ENCODE assay signal across 11 cellular contexts in genomic region chr22:24107668-24108067, GRCh38.
A peak's percentile ranks its signal among the peaks of the same experiment; 100 is the strongest.
DNase-seq lines count a peak whose midpoint lies in the region; ATAC-seq and TF ChIP-seq lines count a peak whose summit lies in the region.
"Had no signal": no experiment of that assay in that cellular context is flagged by ENCODE, and none has a peak within 500 bp of the region (broad histone marks: within the 10 kb centered on the region; RNA-seq: fewer than 3 reads in every experiment).

No MANE protein-coding gene starts in this region.

- H3K4me3 Mint-ChIP-seq in activated CD8-positive, alpha-beta memory T cell treated with anti-CD3 and anti-CD28 coated beads, Interleukin-2, amount 10 ng/mL, durations not matched to agents 7 days and 5 days, result no peak overlapping the region
- H3K4me3 Mint-ChIP-seq: activated CD4-positive, alpha-beta T cell treated with anti-CD3 and anti-CD28 coated beads for 36 hours; B cell had no signal

- TF ChIP-seq POLR2A in lower leg skin (IDR thresholded peaks at IDR 0.05) (no peak), tibial nerve (IDR thresholded peaks at IDR 0.05) (no peak)

- WGBS in lower leg skin, 2 donors, result 19 to 37% methylated on average over 7 of the region's 7 CpGs
- 40 to 68% methylated on average over 7 of the region's 7 CpGs for WGBS in tibial nerve, 2 donors

- peaks cover 45% of the 10 kb centered on the region for H3K4me1 Mint-ChIP-seq in activated CD8-positive, alpha-beta memory T cell treated with anti-CD3 and anti-CD28 coated beads, Interleukin-2, amount 10 ng/mL, durations not matched to agents 7 days and 5 days
- H3K4me1 Mint-ChIP-seq: B cell had no signal

- ATAC-seq in activated CD8-positive, alpha-beta memory T cell treated with anti-CD3 and anti-CD28 coated beads, Interleukin-2, amount 10 ng/mL, durations not matched to agents 7 days and 5 days, result no peak
- ATAC-seq in HG03108 (IDR thresholded peaks at IDR 0.05; ENCODE audit: unreplicated experiment) (no peak), HG03520 (IDR thresholded peaks at IDR 0.05; ENCODE audit: unreplicated experiment) (no peak)

- H3K27me3 Mint-ChIP-seq in activated CD8-positive, alpha-beta memory T cell treated with anti-CD3 and anti-CD28 coated beads, Interleukin-2, amount 10 ng/mL, durations not matched to agents 7 days and 5 days, result no peaks in the 10 kb centered on the region
- H3K27me3 Mint-ChIP-seq: activated CD4-positive, alpha-beta T cell treated with anti-CD3 and anti-CD28 coated beads for 36 hours; B cell had no signal

- no peaks in the 10 kb centered on the region for H3K9me3 Mint-ChIP-seq in activated CD8-positive, alpha-beta memory T cell treated with anti-CD3 and anti-CD28 coated beads, Interleukin-2, amount 10 ng/mL, durations not matched to agents 7 days and 5 days (ENCODE audit: low read depth)

- no peak for DNase-seq in activated CD8-positive, alpha-beta memory T cell treated with anti-CD3 and anti-CD28 coated beads, Interleukin-2, amount 10 ng/mL, durations not matched to agents 7 days and 5 days
- no peak for DNase-seq in activated CD8-positive, alpha-beta memory T cell treated with anti-CD3 and anti-CD28 coated beads, Interleukin-2, amount 50 U/mL, for 4 hours
- DNase-seq in lower leg skin (ENCODE audit: low spot score in 2 of 2) (peak; percentile 88 to 97), tibial nerve (ENCODE audit: low spot score in 2 of 2) (peak; percentile 78 to 88), kidney glomerular epithelial cell (lab: John Stamatoyannopoulos, UW) (no peak)
- DNase-seq: NCI-H1436 treated with DMSO at 0.1 percent for 48 hours had no signal

- H3K4me3 ChIP-seq in lower leg skin (ENCODE audit: low read depth, poor library complexity, severe bottlenecking) (no peak overlapping the region), tibial nerve (no peak overlapping the region)

- H3K36me3 ChIP-seq in tibial nerve, result peaks cover 0 to 45% (median 0%) of the 10 kb centered on the region in 3 donors

- TF ChIP-seq CTCF in lower leg skin (IDR thresholded peaks at IDR 0.05) (peak in 1 of 3 donors; percentile 32), tibial nerve (IDR thresholded peaks at IDR 0.05) (peak in 4 of 5 experiments; percentile 16 to 29 (median 24))

- H3K9me3 ChIP-seq in tibial nerve, result no peaks in the 10 kb centered on the region

- peak overlapping the region; percentile 75 for H3K27ac ChIP-seq in cingulate gyrus (ENCODE audit: low read depth, low read length)
- peak overlapping the region in 2 of 4 donors; percentile 66 to 68 for H3K27ac ChIP-seq in tibial nerve

- peak overlapping the region; percentile 16 for H3K27ac Mint-ChIP-seq in activated CD8-positive, alpha-beta memory T cell treated with anti-CD3 and anti-CD28 coated beads, Interleukin-2, amount 10 ng/mL, durations not matched to agents 7 days and 5 days

- CTCF ChIA-PET in activated CD8-positive, alpha-beta memory T cell treated with anti-CD3 and anti-CD28 coated beads, Interleukin-2, amount 10 ng/mL, durations not matched to agents 7 days and 5 days (lab: Charles Lee), result interaction anchor here (1.3 to 5.5 kb wide), 2 partner anchors 68 to 140 kb away, joined by 3 to 31 read pairs; no protein-coding TSS in a partner anchor

- intact Hi-C loops in lower leg skin (cut with DNase I; ENCODE audit: low total_unique reads), result no loop called here

- TF ChIP-seq EP300 in tibial nerve (IDR thresholded peaks at IDR 0.05), result peak in 1 of 2 donors; percentile 37

- peaks cover 0 to 22% (median 6%) of the 10 kb centered on the region in 4 donors for H3K4me1 ChIP-seq in tibial nerve

- peaks cover 42% of the 10 kb centered on the region for H3K36me3 Mint-ChIP-seq in activated CD8-positive, alpha-beta memory T cell treated with anti-CD3 and anti-CD28 coated beads, Interleukin-2, amount 10 ng/mL, durations not matched to agents 7 days and 5 days

- no peaks in the 10 kb centered on the region for H3K27me3 ChIP-seq in tibial nerve

Comparison
In these comparisons a context has a peak if more than half of its experiments do, and no peak if none do; other contexts are left out.
1. DNase-seq: peak in lower leg skin (2 of 2) and tibial nerve (2 of 2); none in activated CD8-positive, alpha-beta memory T cell treated with anti-CD3 and anti-CD28 coated beads, Interleukin-2, amount 10 ng/mL, durations not matched to agents 7 days and 5 days (single experiment), activated CD8-positive, alpha-beta memory T cell treated with anti-CD3 and anti-CD28 coated beads, Interleukin-2, amount 50 U/mL, for 4 hours (single experiment) and kidney glomerular epithelial cell (single experiment).